In genomic region chr1:32361308-32361673, GRCh38 we compare ENCODE assay signal across 1 cellular context.
TF ChIP-seq lines count a peak whose summit lies in the region.

No MANE protein-coding gene starts in this region.

TF ChIP-seq in GM23338, 12 proteins besides CTCF, POLR2A, EP300 and RAD21:
- TF ChIP-seq ZNF114 (CRISPR knock-in tag; IDR thresholded peaks at IDR 0.05) (no peak), CREB1 (CRISPR knock-in tag; IDR thresholded peaks at IDR 0.05; ENCODE audit: low read depth) (peak; percentile 51)
